ENCODE assay signal across 8 cellular contexts in genomic region chr6:31128093-31128676, GRCh38. TPM values are rescaled to one million over a fixed set of nuclear protein-coding genes. Genes with fewer than 3 reads are reported as not detected.
DNase-seq lines count a peak whose midpoint lies in the region; ATAC-seq and TF ChIP-seq lines count a peak whose summit lies in the region.

No MANE protein-coding gene starts in this region.

- no peak overlapping the region for H3K27ac ChIP-seq in VCaP
- no peak overlapping the region for H3K27ac ChIP-seq in left lung

- H3K4me2 ChIP-seq in Loucy (ENCODE audit: low read depth, low read length, poor library complexity, severe bottlenecking), result no peak overlapping the region

- H3K36me3 ChIP-seq in Loucy (ENCODE audit: insufficient read depth, low read length), result no peaks in the 10 kb centered on the region
- no peaks in the 10 kb centered on the region for H3K36me3 ChIP-seq in left lung

- no peaks in the 10 kb centered on the region for H4K20me1 ChIP-seq in Loucy (ENCODE audit: insufficient read depth, low read length, poor library complexity, severe bottlenecking)

- H3K9me3 Mint-ChIP-seq in MCF 10A (ENCODE audit: unreplicated experiment), result no peaks in the 10 kb centered on the region

- H3K27me3 Mint-ChIP-seq in MCF 10A (ENCODE audit: insufficient read depth, unreplicated experiment), result no peaks in the 10 kb centered on the region

- TF ChIP-seq CTCF in Loucy (conservative IDR thresholded peaks at IDR 0.05; ENCODE audit: low read length) (peak; percentile 82), VCaP (conservative IDR thresholded peaks at IDR 0.05) (peak; percentile 91), MCF 10A (IDR thresholded peaks at IDR 0.05; ENCODE audit: unreplicated experiment) (peak; percentile 88), left lung (IDR thresholded peaks at IDR 0.05) (peak; percentile 87 to 90)

- H3K4me1 Mint-ChIP-seq in MCF 10A (ENCODE audit: insufficient read depth, unreplicated experiment), result peaks cover 38% of the 10 kb centered on the region

- POLR2A ChIA-PET in MCF 10A (lab: Yijun Ruan, JAX), result interaction anchor here (1.2 to 5.1 kb wide), 2 partner anchors 13 kb away, joined by 4 to 60 read pairs; partner anchors contain the start of gene PSORS1C1

- CTCF ChIA-PET in MCF 10A (lab: Yijun Ruan, JAX), result interaction anchor here (0.6 to 4.5 kb wide), 27 partner anchors 9 to 271 kb away, joined by 3 to 43 read pairs (median 3); partner anchors contain the start of gene PSORS1C2

- H3K9me3 ChIP-seq in Loucy (ENCODE audit: insufficient read depth, low read depth, low read length) (no peaks in the 10 kb centered on the region), left lung (no peaks in the 10 kb centered on the region)

- peaks cover 18% of the 10 kb centered on the region for H3K36me3 Mint-ChIP-seq in MCF 10A (ENCODE audit: insufficient read depth, unreplicated experiment)

- no peak overlapping the region for H3K4me3 Mint-ChIP-seq in MCF 10A (ENCODE audit: unreplicated experiment)

- ATAC-seq in left lung (peak; percentile 74), GM19397 (IDR thresholded peaks at IDR 0.05; ENCODE audit: unreplicated experiment) (no peak), GM18907 (IDR thresholded peaks at IDR 0.05; ENCODE audit: unreplicated experiment) (no peak)

- no peaks in the 10 kb centered on the region for H3K79me2 ChIP-seq in Loucy (ENCODE audit: insufficient read depth, low read length)

- peak overlapping the region; percentile 82 for H3K27ac Mint-ChIP-seq in MCF 10A (ENCODE audit: low read depth, unreplicated experiment)

- H3K27me3 ChIP-seq in Loucy (ENCODE audit: insufficient read depth, low read length, poor library complexity, severe bottlenecking) (no peaks in the 10 kb centered on the region), left lung (no peaks in the 10 kb centered on the region)

- DNase-seq in ELR (ENCODE audit: low read depth) (peak; percentile 65), MCF 10A (ENCODE audit: unreplicated experiment) (peak; percentile 72), left lung (peak in 1 of 2 donors; percentile 27)
- peak; percentile 36 to 69 (median 67) for DNase-seq in stimulated activated CD4-positive, alpha-beta T cell treated with anti-CD3 and anti-CD28 coated beads, TNF-alpha, amount 100 ng/mL, for 48 hours (ENCODE audit: low read depth in 3 of 3)

- H3K9me2 ChIP-seq in Loucy (replicated peaks; ENCODE audit: low read depth, low read length), result no peaks in the 10 kb centered on the region

- no TSS peak for BruUV-seq in MCF 10A (replicated peaks; lab: Mats Ljungman, UMichigan)

- intact Hi-C loops in MCF 10A (cut with micrococcal nuclease), result loop anchor here (5.0 kb wide), 1 partner anchor 41 kb away; no protein-coding TSS in a partner anchor
- intact Hi-C loops in left lung (cut with DNase I), result no loop called here

- H3K4me3 ChIP-seq in Loucy (ENCODE audit: low read length, poor library complexity, severe bottlenecking) (no peak overlapping the region), left lung (no peak overlapping the region)

- H3K4me1 ChIP-seq in Loucy (ENCODE audit: insufficient read depth, low read length, poor library complexity, severe bottlenecking) (peaks cover 3% of the 10 kb centered on the region), left lung (peaks cover 0 to 13% of the 10 kb centered on the region in 2 donors)

- H3K9ac ChIP-seq in Loucy (ENCODE audit: low read depth, low read length, poor library complexity, severe bottlenecking), result no peak overlapping the region

- H2AFZ ChIP-seq in Loucy (ENCODE audit: low read length), result no peak overlapping the region

- H3F3A ChIP-seq in Loucy (ENCODE audit: low read depth), result no peaks in the 10 kb centered on the region

RNA-seq across cellular contexts. Expression of gene CDSN, which starts 7.9 kb away (rescaled TPM):
- total RNA-seq in MCF 10A (2022), result 0.16 TPM in 1 of 2 replicates, not detected in the other
- under 1 TPM; 0.13 to 0.61 TPM for total RNA-seq in left lung

RNA-seq across cellular contexts. Expression of gene PSORS1C2, which starts 10.7 kb away (rescaled TPM):
- not detected in 2 replicates for total RNA-seq in MCF 10A (2022)
- total RNA-seq in left lung, result not detected

RNA-seq across cellular contexts. Expression of gene PSORS1C1, which starts 13.6 kb away (rescaled TPM):
- total RNA-seq in MCF 10A (2022) (7.7 and 11.7 TPM in 2 replicates), left lung (10 to 100 TPM in 1 of 2 donors, 1 to 10 TPM in 1; 3.5 to 11.7 TPM)

RNA-seq across cellular contexts. Expression of gene C6orf15, which starts 15.8 kb away (rescaled TPM):
- total RNA-seq in MCF 10A (2022) (not detected in 2 replicates), left lung (not detected)

RNA-seq across cellular contexts. Expression of gene CCHCR1, which starts 29.4 kb away (rescaled TPM):
- total RNA-seq in MCF 10A (2022) (18.4 and 21.4 TPM in 2 replicates), left lung (10 to 100 TPM; 18.9 to 22.1 TPM)
